Comparison of ENCODE assay signal across 14 cellular contexts in the genomic region with DNA sequence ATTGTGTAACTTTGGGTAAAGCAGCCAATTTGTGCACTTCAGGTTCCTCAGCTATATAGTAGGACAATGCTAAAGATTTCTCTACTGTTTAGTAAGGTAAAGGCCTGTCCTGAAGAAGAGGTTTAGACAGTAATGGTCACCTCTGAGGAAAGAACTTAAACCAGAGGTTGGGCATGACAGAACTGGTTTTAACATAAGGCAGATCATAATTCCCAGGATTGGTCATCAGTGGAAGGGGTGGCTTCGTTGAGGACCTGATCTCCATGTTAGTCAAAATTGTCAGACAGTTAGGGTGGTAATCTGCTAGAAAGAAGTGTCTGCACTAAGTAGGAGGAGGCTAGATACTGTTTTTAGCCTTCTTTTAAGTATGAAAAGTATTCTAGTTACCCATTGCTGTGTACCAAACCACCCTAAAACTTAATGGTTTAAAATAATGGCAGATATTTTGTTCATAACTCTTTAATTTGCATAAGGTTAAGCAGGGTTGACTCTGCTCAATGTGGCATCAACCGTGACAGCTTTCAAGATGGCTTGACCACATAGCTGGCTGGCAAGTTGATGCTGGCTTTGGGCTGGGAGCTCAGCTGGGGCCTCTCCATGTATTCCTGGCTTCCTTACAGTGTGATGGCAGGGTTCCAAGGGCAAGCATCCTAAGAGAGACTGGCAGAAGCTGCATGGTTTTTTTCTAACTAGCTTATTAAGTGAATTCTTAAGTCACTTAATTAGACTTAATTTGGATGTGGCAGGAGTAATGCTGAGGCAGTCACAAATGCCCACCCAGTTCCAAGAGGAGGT. TPM values are rescaled to one million over a fixed set of nuclear protein-coding genes. Genes with fewer than 3 reads are reported as not detected.
DNase-seq lines count a peak whose midpoint lies in the region; ATAC-seq, FAIRE-seq and TF ChIP-seq lines count a peak whose summit lies in the region.
"Had no signal": no experiment of that assay in that cellular context is flagged by ENCODE, and none has a peak within 500 bp of the region (broad histone marks: within the 10 kb centered on the region; RNA-seq: fewer than 3 reads in every experiment).

No MANE protein-coding gene starts in this region.

- intact Hi-C loops in endothelial cell of umbilical vein (cut with micrococcal nuclease) = no loop called here
- intact Hi-C loops in lower lobe of right lung (cut with DNase I) = no loop called here

- TF ChIP-seq POLR2A in endothelial cell of umbilical vein (IDR thresholded peaks at IDR 0.05; ENCODE audit: low read depth, low read length) = no peak

- H4K20me1 ChIP-seq in endothelial cell of umbilical vein (replicated peaks; ENCODE audit: control insufficient read depth, extremely low read depth, insufficient read depth, low read length) = no peaks in the 10 kb centered on the region

- H3K4me1 ChIP-seq in endothelial cell of umbilical vein (ENCODE audit: control insufficient read depth, extremely low read depth, insufficient read depth, low read length) (peaks cover 5% of the 10 kb centered on the region), lower lobe of right lung (peaks cover 29% of the 10 kb centered on the region)

- H3K79me2 ChIP-seq in endothelial cell of umbilical vein (ENCODE audit: control insufficient read depth, insufficient read depth, low read length) = peaks cover 75% of the 10 kb centered on the region

- TF ChIP-seq CTCF in endothelial cell of umbilical vein (IDR thresholded peaks at IDR 0.05; ENCODE audit: extremely low read depth in 1 of 2, insufficient read depth in 1 of 2, low read depth in 1 of 2, low read length in 2 of 2) (no peak), lower lobe of right lung (IDR thresholded peaks at IDR 0.05) (no peak)

- H3K36me3 ChIP-seq in endothelial cell of umbilical vein (ENCODE audit: control insufficient read depth in 2 of 2, extremely low read depth in 1 of 2, insufficient read depth in 2 of 2, low read length in 2 of 2) = no peaks in the 10 kb centered on the region
- no peaks in the 10 kb centered on the region for H3K36me3 ChIP-seq in lower lobe of right lung
- H3K36me3 ChIP-seq: suprapubic skin had no signal

- H3K9ac ChIP-seq in endothelial cell of umbilical vein (replicated peaks; ENCODE audit: extremely low read depth, insufficient read depth, low read length) = no peak overlapping the region

- FAIRE-seq in endothelial cell of umbilical vein (lab: Jason Lieb, UNC) = peak; percentile 38
- FAIRE-seq: HTR-8/SVneo had no signal

- DNase-seq in NCI-H2196 (lab: John Stamatoyannopoulos, UW; ENCODE audit: unreplicated experiment) (peak; percentile 35), NCI-H2196 treated with DMSO at 0.1 percent for 48 hours (lab: John Stamatoyannopoulos, UW; ENCODE audit: unreplicated experiment) (no peak), NCI-H1105 (lab: John Stamatoyannopoulos, UW) (peak; percentile 40), endothelial cell of umbilical vein (ENCODE audit: low read depth, low spot score) (peak; percentile 21), renal cortical epithelial cell (ENCODE audit: low read depth) (peak; percentile 52), lower lobe of right lung (no peak), activated gamma-delta T cell treated with Interleukin-2 at 50 U/mL for 16 hours (no peak)
- DNase-seq: activated CD4-positive, alpha-beta memory T cell treated with anti-CD3 and anti-CD28 coated beads for 36 hours; NCI-H510A treated with DMSO at 0.1 percent for 48 hours; nephron progenitor cell; stimulated activated CD4-positive, alpha-beta T cell treated with anti-CD3 and anti-CD28 coated beads, Interleukin-2, amount 100 ng/mL, for 48 hours had no signal

- H3K27me3 ChIP-seq in endothelial cell of umbilical vein (ENCODE audit: control insufficient read depth in 2 of 2, insufficient read depth in 2 of 2, low read length in 2 of 2) (no peaks in the 10 kb centered on the region), lower lobe of right lung (ENCODE audit: low read depth) (no peaks in the 10 kb centered on the region)
- H3K27me3 ChIP-seq: suprapubic skin had no signal

- BruUV-seq in endothelial cell of umbilical vein (replicated peaks; lab: Mats Ljungman, UMichigan) = no TSS peak

- dilution Hi-C loops in endothelial cell of umbilical vein (cut with MboI; ENCODE audit: extremely low pct_ligation_motif_present, low sequenced_read_pairs) = no loop called here

- ATAC-seq in lower lobe of right lung (no peak), HG03439 (IDR thresholded peaks at IDR 0.05; ENCODE audit: unreplicated experiment) (no peak)

- H3K9me3 ChIP-seq in endothelial cell of umbilical vein (replicated peaks; ENCODE audit: control insufficient read depth, insufficient read depth, low read length) = no peaks in the 10 kb centered on the region
- H3K9me3 ChIP-seq in lower lobe of right lung = no peaks in the 10 kb centered on the region
- H3K9me3 ChIP-seq: suprapubic skin had no signal

- H3K27ac ChIP-seq in endothelial cell of umbilical vein (ENCODE audit: insufficient read depth, low read depth, low read length) (peak overlapping the region; percentile 51), lower lobe of right lung (no peak overlapping the region)
- H3K27ac ChIP-seq: suprapubic skin had no signal

- CTCF ChIA-PET in endothelial cell of umbilical vein (lab: Charles Lee) = interaction anchor here (2.4 kb wide), 1 partner anchor 63 kb away, joined by 8 read pairs; no protein-coding TSS in a partner anchor

- no peak overlapping the region for H3K4me2 ChIP-seq in endothelial cell of umbilical vein (ENCODE audit: insufficient read depth, low read length)

- H2AFZ ChIP-seq in endothelial cell of umbilical vein (ENCODE audit: low read depth, low read length) = no peak overlapping the region

- H3K9me1 ChIP-seq in endothelial cell of umbilical vein (replicated peaks; ENCODE audit: control insufficient read depth, extremely low read depth, insufficient read depth, low read length) = no peaks in the 10 kb centered on the region

- POLR2A ChIA-PET in endothelial cell of umbilical vein (lab: Charles Lee) = no interaction called here

- H3K4me3 ChIP-seq in endothelial cell of umbilical vein (replicated peaks in 1 of 3; ENCODE audit: insufficient read depth in 1 of 3, low read depth in 1 of 3, low read length in 3 of 3) (no peak overlapping the region), lower lobe of right lung (no peak overlapping the region)
- H3K4me3 ChIP-seq: suprapubic skin had no signal

TF ChIP-seq in endothelial cell of umbilical vein, 7 proteins besides CTCF, POLR2A, EP300 and RAD21:
- TF ChIP-seq, protein P1, sequence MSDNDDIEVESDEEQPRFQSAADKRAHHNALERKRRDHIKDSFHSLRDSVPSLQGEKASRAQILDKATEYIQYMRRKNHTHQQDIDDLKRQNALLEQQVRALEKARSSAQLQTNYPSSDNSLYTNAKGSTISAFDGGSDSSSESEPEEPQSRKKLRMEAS (IDR thresholded peaks at IDR 0.05; ENCODE audit: insufficient read depth, insufficient read length) = no peak
- TF ChIP-seq FOS (IDR thresholded peaks at IDR 0.05; ENCODE audit: borderline replicate concordance, insufficient read depth, low read length) (no peak), POLR2AphosphoS5 (IDR thresholded peaks at IDR 0.05; ENCODE audit: insufficient read depth, low read depth, low read length) (no peak), JUN (IDR thresholded peaks at IDR 0.05; ENCODE audit: borderline replicate concordance, insufficient read depth, insufficient read length, low read depth) (no peak), GATA2 (IDR thresholded peaks at IDR 0.05; ENCODE audit: insufficient read depth, insufficient read length, low read depth, low read length) (no peak), EZH2 (IDR thresholded peaks at IDR 0.05; ENCODE audit: borderline replicate concordance, low read depth, low read length, severe bottlenecking) (no peak), MYC (IDR thresholded peaks at IDR 0.05; ENCODE audit: low read depth, low read length) (no peak)
TF ChIP-seq in endothelial cell of umbilical vein: peak in this region for 0.

RNA-seq across cellular contexts. Expression of a gene that starts 4.3 kb away (rescaled TPM):
- 18.7 and 20.5 TPM in 2 replicates for total RNA-seq in endothelial cell of umbilical vein
- 5.9 and 7.4 TPM in 2 replicates for polyA plus RNA-seq in endothelial cell of umbilical vein
- polyA plus RNA-seq in endothelial cell of umbilical vein (2011; cell fraction: cytosol; rRNA removed) = 9.1 and 9.3 TPM in 2 replicates
- polyA plus RNA-seq in endothelial cell of umbilical vein (2011; cell fraction: nucleus; rRNA removed) = 4.9 and 6.4 TPM in 2 replicates
- polyA plus RNA-seq in endothelial cell of umbilical vein (2012) = 15.5 and 21.4 TPM in 2 replicates
- polyA minus RNA-seq in endothelial cell of umbilical vein = 15.1 and 15.4 TPM in 2 replicates
- 7.9 TPM for polyA minus RNA-seq in endothelial cell of umbilical vein (2011; cell fraction: cytosol; rRNA and poly(A)+ RNA removed)
- polyA minus RNA-seq in endothelial cell of umbilical vein (2011; cell fraction: nucleus; rRNA and poly(A)+ RNA removed) = 6.9 and 12.4 TPM in 2 replicates
- total RNA-seq in renal cortical epithelial cell = 20.7 and 42.7 TPM in 2 replicates
- total RNA-seq in lower lobe of right lung = 16.8 TPM

Comparison
In these comparisons a context has a peak if more than half of its experiments do, and no peak if none do; other contexts are left out.
1. DNase-seq: peak in NCI-H2196 (single experiment), NCI-H1105 (single experiment), endothelial cell of umbilical vein (single experiment) and renal cortical epithelial cell (single experiment); none in NCI-H2196 treated with DMSO at 0.1 percent for 48 hours (single experiment), lower lobe of right lung (single experiment) and activated gamma-delta T cell treated with Interleukin-2 at 50 U/mL for 16 hours (single experiment).